Comparison of ENCODE assay signal across 10 cellular contexts in genomic region chr17:1783271-1783670, GRCh38. TPM values are rescaled to one million over a fixed set of nuclear protein-coding genes. Genes with fewer than 3 reads are reported as not detected.
DNase-seq lines count a peak whose midpoint lies in the region; ATAC-seq and TF ChIP-seq lines count a peak whose summit lies in the region.
"Had no signal": no experiment of that assay in that cellular context is flagged by ENCODE, and none has a peak within 500 bp of the region (broad histone marks: within the 10 kb centered on the region; RNA-seq: fewer than 3 reads in every experiment).

No MANE protein-coding gene starts in this region.

- ATAC-seq in body of pancreas (no peak), GM19455 (IDR thresholded peaks at IDR 0.05; ENCODE audit: unreplicated experiment) (no peak)

- H3K4me3 ChIP-seq in body of pancreas (no peak overlapping the region), skin epidermis (no peak overlapping the region)

- peaks cover 0 to 6% of the 10 kb centered on the region in 2 donors for H3K36me3 ChIP-seq in body of pancreas (replicated peaks in 1 of 2; ENCODE audit: insufficient read depth in 1 of 2, low read depth in 2 of 2)

- no peaks in the 10 kb centered on the region for H3K4me1 ChIP-seq in body of pancreas

- WGBS in body of pancreas, 2 donors = 73 to 85% methylated on average over 5 to 19 of the region's 19 CpGs

- TF ChIP-seq CTCF in body of pancreas (IDR thresholded peaks at IDR 0.05) = no peak

- H3K27ac ChIP-seq in body of pancreas (peak overlapping the region; percentile 35 to 78 (median 54)), skin epidermis (peak overlapping the region; percentile 39 to 98 (median 88))

- TF ChIP-seq POLR2A in body of pancreas (IDR thresholded peaks at IDR 0.05) = no peak

- DNase-seq in Daoy (ENCODE audit: low read depth) (peak; percentile 35), body of pancreas (no peak), kidney glomerular epithelial cell (lab: John Stamatoyannopoulos, UW) (peak; percentile 39), COLO668 (lab: John Stamatoyannopoulos, UW; ENCODE audit: unreplicated experiment) (no peak), NCI-H2029 (lab: John Stamatoyannopoulos, UW) (no peak), HuH-7.5 (ENCODE audit: low spot score) (no peak)
- DNase-seq: NCI-H2029 treated with DMSO at 0.1 percent for 48 hours; stimulated activated CD4-positive, alpha-beta T cell treated with anti-CD3 and anti-CD28 coated beads, Interleukin-12 subunit alpha, Interleukin-12 subunit beta, amount 100 ng/mL, for 4 hours had no signal

- intact Hi-C loops in body of pancreas (cut with DNase I) = no loop called here

- H3K27me3 ChIP-seq in body of pancreas = no peaks in the 10 kb centered on the region

- no peaks in the 10 kb centered on the region for H3K9me3 ChIP-seq in body of pancreas

RNA-seq across cellular contexts. Expression of gene SERPINF1, which starts 21.4 kb away (rescaled TPM):
- total RNA-seq in Daoy (2014; rRNA removed; shearing (Covaris generic)) = 0.69 and 2.6 TPM in 2 replicates
- 100 to 1,000 TPM; 146 to 194 TPM for total RNA-seq in body of pancreas

RNA-seq across cellular contexts. Expression of gene SERPINF2, which starts 40.6 kb away (rescaled TPM):
- 0.06 and 0.80 TPM in 2 replicates for total RNA-seq in Daoy (2014; rRNA removed; shearing (Covaris generic))
- total RNA-seq in body of pancreas = 1 to 10 TPM; 5.9 to 8.8 TPM

RNA-seq across cellular contexts. Expression of gene SMYD4, which starts 46.4 kb away (rescaled TPM):
- 10.1 and 11.0 TPM in 2 replicates for total RNA-seq in Daoy (2014; rRNA removed; shearing (Covaris generic))
- total RNA-seq in body of pancreas = 1 to 10 TPM; 4.0 to 7.0 TPM

RNA-seq across cellular contexts. Expression of gene RPA1, which starts 46.5 kb away (rescaled TPM):
- total RNA-seq in Daoy (2014; rRNA removed; shearing (Covaris generic)) = 25.4 and 29.9 TPM in 2 replicates
- 10 to 100 TPM in 1 of 2 donors, 1 to 10 TPM in 1; 8.9 to 11.9 TPM for total RNA-seq in body of pancreas

RNA-seq across cellular contexts. Expression of gene WDR81, which starts 58.8 kb away (rescaled TPM):
- 16.5 and 16.7 TPM in 2 replicates for total RNA-seq in Daoy (2014; rRNA removed; shearing (Covaris generic))
- total RNA-seq in body of pancreas = 10 to 100 TPM; 15.6 to 31.6 TPM

Comparison
In these comparisons a context has a peak if more than half of its experiments do, and no peak if none do; other contexts are left out.
1. DNase-seq: peak in Daoy (single experiment) and kidney glomerular epithelial cell (single experiment); none in body of pancreas (0 of 4), COLO668 (single experiment), NCI-H2029 (single experiment) and HuH-7.5 (single experiment).
2. RNA of gene SERPINF1, which starts 21.4 kb away (total RNA-seq): 146 to 194 TPM in body of pancreas; 0.69 to 2.6 TPM in Daoy; every median in the first group is over 10 times any median in the second.